22 cellular contexts compared by ENCODE assay signal in genomic region chr4:1789552-1789951, GRCh38. TPM values are rescaled to one million over a fixed set of nuclear protein-coding genes. Genes with fewer than 3 reads are reported as not detected.
DNase-seq lines count a peak whose midpoint lies in the region; ATAC-seq, FAIRE-seq and TF ChIP-seq lines count a peak whose summit lies in the region.
"Had no signal": no experiment of that assay in that cellular context is flagged by ENCODE, and none has a peak within 500 bp of the region (broad histone marks: within the 10 kb centered on the region; RNA-seq: fewer than 3 reads in every experiment).

No MANE protein-coding gene starts in this region.

- TF ChIP-seq CTCF in HepG2 (CRISPR knock-in tag; IDR thresholded peaks at IDR 0.05) (0 out of 2 replicates have a peak, but pooled peaks have one; percentile 4), right lobe of liver (IDR thresholded peaks at IDR 0.05) (no peak), epithelial cell of esophagus (IDR thresholded peaks at IDR 0.05; ENCODE audit: insufficient read depth, low read depth, low read length, missing control alignments) (no peak)

- TF ChIP-seq POLR2A in HepG2 (IDR thresholded peaks at IDR 0.05; ENCODE audit: insufficient read depth in 1 of 2, low read depth in 2 of 2, low read length in 2 of 2) (no peak), right lobe of liver (IDR thresholded peaks at IDR 0.05) (no peak)

- intact Hi-C loops in HepG2 (cut with micrococcal nuclease; ENCODE audit: unreplicated experiment) (no loop called here), right lobe of liver (cut with DNase I) (no loop called here)
- intact Hi-C loops in naive thymus-derived CD4-positive, alpha-beta T cell (cut with micrococcal nuclease), result no loop called here

- WGBS in HepG2 (ENCODE audit: low lambda C conversion rate), result 38% methylated on average over 4 of the region's 21 CpGs
- 60% methylated on average over 3 of the region's 21 CpGs for WGBS in right lobe of liver (ENCODE audit: insufficient coverage, low coverage, low lambda C conversion rate, missing lambda C conversion rate)

- no peak overlapping the region for H2AFZ ChIP-seq in HepG2 (ENCODE audit: low read length)

- H3K9me3 ChIP-seq in HepG2 (ENCODE audit: low read length) (no peaks in the 10 kb centered on the region), right lobe of liver (no peaks in the 10 kb centered on the region)
- H3K9me3 ChIP-seq in naive thymus-derived CD4-positive, alpha-beta T cell (ENCODE audit: control insufficient read depth in 2 of 3, low read length in 3 of 3), result no peaks in the 10 kb centered on the region

- TF ChIP-seq EP300 in HepG2 (IDR thresholded peaks at IDR 0.05; ENCODE audit: low read depth in 2 of 2, low read length in 2 of 2), result no peak
- no peak for TF ChIP-seq EP300 in HepG2 (CRISPR knock-in tag; IDR thresholded peaks at IDR 0.05; ENCODE audit: borderline replicate concordance)

- no peak for TF ChIP-seq RAD21 in HepG2 (CRISPR knock-in tag; IDR thresholded peaks at IDR 0.05)

- H3K4me1 ChIP-seq in HepG2 (ENCODE audit: insufficient read depth, low read length), result peaks cover 83% of the 10 kb centered on the region
- peaks cover 0 to 3% (median 0%) of the 10 kb centered on the region in 4 donors for H3K4me1 ChIP-seq in right lobe of liver
- no peaks in the 10 kb centered on the region for H3K4me1 ChIP-seq in naive thymus-derived CD4-positive, alpha-beta T cell (ENCODE audit: control insufficient read depth in 2 of 2, insufficient read depth in 2 of 2, low read length in 2 of 2)

- ATAC-seq in HepG2 (no peak), right lobe of liver (no peak)
- no peak for ATAC-seq in naive thymus-derived CD4-positive, alpha-beta T cell
- ATAC-seq: PC-3 had no signal

- H3K36me3 Mint-ChIP-seq in naive thymus-derived CD4-positive, alpha-beta T cell, result no peaks in the 10 kb centered on the region

- H3K27me3 ChIP-seq in HepG2 (ENCODE audit: control insufficient read depth in 1 of 2, insufficient read depth in 2 of 2, low read length in 2 of 2), result peaks cover 8 to 22% of the 10 kb centered on the region in 2 experiments; a peak in 4 of 5 replicates
- no peaks in the 10 kb centered on the region for H3K27me3 ChIP-seq in right lobe of liver
- no peaks in the 10 kb centered on the region for H3K27me3 ChIP-seq in naive thymus-derived CD4-positive, alpha-beta T cell (ENCODE audit: control insufficient read depth in 2 of 2, insufficient read depth in 2 of 2, low read length in 2 of 2)

- no peak overlapping the region for H3K4me2 ChIP-seq in HepG2 (ENCODE audit: low read depth, low read length)

- H3K36me3 ChIP-seq in HepG2 (replicated peaks in 1 of 2; ENCODE audit: control insufficient read depth in 1 of 2, insufficient read depth in 2 of 2, low read length in 2 of 2) (no peaks in the 10 kb centered on the region), right lobe of liver (no peaks in the 10 kb centered on the region)
- H3K36me3 ChIP-seq in naive thymus-derived CD4-positive, alpha-beta T cell (ENCODE audit: control insufficient read depth in 2 of 3, insufficient read depth in 3 of 3, low read length in 3 of 3), result no peaks in the 10 kb centered on the region

- H3K4me3 Mint-ChIP-seq in naive thymus-derived CD4-positive, alpha-beta T cell, result no peak overlapping the region

- POLR2A ChIA-PET in HepG2 (lab: Yijun Ruan, JAX), result interaction anchor here (1.6 to 28.6 kb wide), 4 partner anchors 8 to 41 kb away, joined by 6 to 1258 read pairs (median 8); no protein-coding TSS in a partner anchor
- POLR2A ChIA-PET in naive thymus-derived CD4-positive, alpha-beta T cell (lab: Charles Lee), result no interaction called here

- no TSS peak for BruUV-seq in HepG2 (replicated peaks; lab: Mats Ljungman, UMichigan)

- CTCF ChIA-PET in HepG2 (lab: Yijun Ruan, JAX; ENCODE audit: low intra/inter-chr PET ratio, low total read pairs), result no interaction called here
- CTCF ChIA-PET in naive thymus-derived CD4-positive, alpha-beta T cell (lab: Charles Lee), result no interaction called here

- no peak overlapping the region for H3K27ac ChIP-seq in HepG2 (ENCODE audit: extremely low read length, insufficient read depth, low read length)
- H3K27ac ChIP-seq in right lobe of liver, result no peak overlapping the region
- peak overlapping the region in 12 of 21 experiments; percentile 8 to 75 (median 56) for H3K27ac ChIP-seq in skin epidermis
- no peak overlapping the region for H3K27ac ChIP-seq in naive thymus-derived CD4-positive, alpha-beta T cell (ENCODE audit: low read depth, low read length)

- no peak for FAIRE-seq in HepG2 (lab: Jason Lieb, UNC)
- FAIRE-seq: GM12892, H54, HTR-8/SVneo had no signal

- H3K4me1 Mint-ChIP-seq in naive thymus-derived CD4-positive, alpha-beta T cell, result peaks cover 0 to 1% (median 0%) of the 10 kb centered on the region in 7 donors

- H3K4me3 ChIP-seq in HepG2 (replicated peaks in 1 of 3; ENCODE audit: insufficient read depth in 1 of 3, low read depth in 2 of 3, low read length in 3 of 3) (no peak overlapping the region), right lobe of liver (no peak overlapping the region), epithelial cell of esophagus (ENCODE audit: low read length) (no peak overlapping the region), skin epidermis (no peak overlapping the region)
- no peak overlapping the region for H3K4me3 ChIP-seq in naive thymus-derived CD4-positive, alpha-beta T cell (ENCODE audit: low read length)

- H3K27me3 Mint-ChIP-seq in naive thymus-derived CD4-positive, alpha-beta T cell, result peaks cover 0 to 14% (median 4%) of the 10 kb centered on the region in 5 donors

- no peaks in the 10 kb centered on the region for H3K9me3 Mint-ChIP-seq in naive thymus-derived CD4-positive, alpha-beta T cell

- no peak overlapping the region for H3K9ac ChIP-seq in HepG2 (ENCODE audit: insufficient read depth, low read depth, low read length)

- peaks cover 8% of the 10 kb centered on the region for H3K79me2 ChIP-seq in HepG2 (ENCODE audit: insufficient read depth, low read length)

- in situ Hi-C loops in HepG2 (cut with HindIII; ENCODE audit: extremely low pct_ligation_motif_present, low pct_unique_long_range_greater_than_20kb), result no loop called here

- peaks cover 3% of the 10 kb centered on the region; the same call in 1 of the 2 replicates for H4K20me1 ChIP-seq in HepG2 (ENCODE audit: insufficient read depth, low read length)

- no peak overlapping the region for H3K27ac Mint-ChIP-seq in naive thymus-derived CD4-positive, alpha-beta T cell

- DNase-seq in HepG2 (ENCODE audit: low spot score) (no peak), right lobe of liver (no peak), epithelial cell of esophagus (ENCODE audit: low read depth) (peak; percentile 86), kidney glomerular epithelial cell (lab: John Stamatoyannopoulos, UW) (no peak)
- no peak for DNase-seq in naive thymus-derived CD4-positive, alpha-beta T cell
- no peak for DNase-seq in activated CD4-positive, alpha-beta T cell treated with anti-CD3 and anti-CD28 coated beads, Interleukin-2, amount 50 U/mL, for 48 hours
- DNase-seq: 8988T; DMS153; DND-41; KG1; MM.1S; NCI-H2029 treated with DMSO at 0.1 percent for 48 hours; NCI-H446 treated with DMSO at 0.1 percent for 48 hours; NCI-H526; NCI-H82; NK-92 treated with Interleukin-12 subunit alpha and Interleukin-12 subunit beta, amount 100 ng/mL, for 24 hours; PC-3; SHP77 had no signal

TF ChIP-seq in HepG2, 621 proteins besides CTCF, POLR2A, EP300 and RAD21:
- TF ChIP-seq SIN3B (IDR thresholded peaks at IDR 0.05; ENCODE audit: low read length) (no peak), HNRNPL (IDR thresholded peaks at IDR 0.05; ENCODE audit: low read depth, low read length) (peak; percentile 94), FOSL2 (CRISPR knock-in tag; IDR thresholded peaks at IDR 0.05) (peak; percentile 55; the same call in 1 of the 2 replicates)

RNA-seq across cellular contexts. Expression of gene FGFR3, which starts 3.5 kb away (rescaled TPM):
- total RNA-seq in HepG2 (2016; rRNA removed; fragmentation: Illumina TruSeq; extraction: Trizol) (40.2 and 103 TPM in 2 replicates), right lobe of liver (10 to 100 TPM; 14.3 to 30.0 (median 25.7) TPM)
- total RNA-seq in HepG2 (2016; cell fraction: cytosol; rRNA removed; fragmentation: Illumina TruSeq; extraction: Trizol; ENCODE audit: low read depth), result 18.3 and 22.4 TPM in 2 replicates
- 38.7 and 106 TPM in 2 replicates for total RNA-seq in HepG2 (2016; cell fraction: insoluble cytoplasmic fraction; rRNA removed; fragmentation: Illumina TruSeq; extraction: Trizol)
- 39.4 and 45.4 TPM in 2 replicates for total RNA-seq in HepG2 (2016; cell fraction: membrane; rRNA removed; fragmentation: Illumina TruSeq; extraction: Trizol)
- total RNA-seq in HepG2 (2016; cell fraction: nucleus; rRNA removed; fragmentation: Illumina TruSeq; extraction: Trizol), result 114 and 144 TPM in 2 replicates
- 109 and 159 TPM in 2 replicates for polyA plus RNA-seq in HepG2 (2011; rRNA removed)
- polyA plus RNA-seq in HepG2 (2011; cell fraction: cytosol; rRNA removed), result 87.8 and 132 TPM in 2 replicates
- polyA plus RNA-seq in HepG2 (2011; cell fraction: nucleus; rRNA removed), result 914 and 1,354 TPM in 2 replicates
- polyA plus RNA-seq in HepG2 (2012), result 127 and 140 TPM in 2 replicates
- 6.7 and 7.6 TPM in 2 replicates for polyA plus RNA-seq in HepG2 (2016; cell fraction: cytosol; fragmentation: Illumina TruSeq; extraction: Trizol; ENCODE audit: low read depth)
- polyA plus RNA-seq in HepG2 (2016; cell fraction: insoluble cytoplasmic fraction; fragmentation: Illumina TruSeq; extraction: Trizol; ENCODE audit: low read depth), result 36.5 and 42.1 TPM in 2 replicates
- polyA plus RNA-seq in HepG2 (2016; cell fraction: membrane; fragmentation: Illumina TruSeq; extraction: Trizol; ENCODE audit: low read depth), result 24.3 and 24.6 TPM in 2 replicates
- 393 and 407 TPM in 2 replicates for polyA plus RNA-seq in HepG2 (2016; cell fraction: nucleus; fragmentation: Illumina TruSeq; extraction: Trizol; ENCODE audit: insufficient read depth, low read depth)
- polyA minus RNA-seq in HepG2 (2011; rRNA and poly(A)+ RNA removed; ENCODE audit: low replicate concordance), result 7.3 and 222 TPM in 2 replicates
- 97.8 and 100 TPM in 2 replicates for polyA minus RNA-seq in HepG2 (2011; cell fraction: cytosol; rRNA and poly(A)+ RNA removed)
- 130 and 153 TPM in 2 replicates for polyA minus RNA-seq in HepG2 (2011; cell fraction: nucleus; rRNA and poly(A)+ RNA removed)
- 1 to 10 TPM in 1 of 5 experiments, not detected in 4; 1.0 TPM for total RNA-seq in naive thymus-derived CD4-positive, alpha-beta T cell
- polyA plus RNA-seq in naive thymus-derived CD4-positive, alpha-beta T cell, result not detected

Comparison
In these comparisons a context has a peak if more than half of its experiments do, and no peak if none do; other contexts are left out.
1. H3K27ac ChIP-seq: peak in skin epidermis (12 of 21); none in HepG2 (single experiment), right lobe of liver (0 of 3) and naive thymus-derived CD4-positive, alpha-beta T cell (single experiment).
2. RNA of gene FGFR3, which starts 3.5 kb away (total RNA-seq): 18.3 to 144 TPM in HepG2 and 14.3 to 30.0 TPM in right lobe of liver; 1.0 TPM in naive thymus-derived CD4-positive, alpha-beta T cell; every median in the first group is over 4 times any median in the second.